In the genomic region with DNA sequence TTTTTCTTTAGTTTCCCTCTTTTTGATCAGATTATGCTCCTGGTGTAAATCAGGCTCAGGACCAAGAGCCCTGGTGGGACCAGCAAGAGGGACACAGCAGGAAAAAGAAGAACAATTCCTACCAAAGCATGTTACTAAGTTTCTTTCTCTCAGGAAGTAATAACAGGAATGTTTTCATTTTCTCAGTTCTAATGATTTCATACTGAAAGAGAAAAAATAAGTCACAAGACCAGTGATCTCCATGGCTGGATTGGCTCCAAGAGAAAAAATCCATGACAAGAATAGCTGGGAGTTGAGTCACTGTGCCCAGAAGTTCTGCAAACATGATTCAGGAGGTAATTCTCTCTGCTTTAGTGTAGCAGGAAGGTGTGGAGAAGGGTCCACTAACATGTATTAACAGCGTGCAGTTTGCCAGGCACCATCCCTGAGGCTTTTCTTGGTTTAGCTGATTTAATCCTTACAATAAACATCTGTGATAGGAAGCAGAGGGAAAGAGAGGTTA, we compare ENCODE assay signal across 1 cellular context.
TF ChIP-seq lines count a peak whose summit lies in the region.

No MANE protein-coding gene starts in this region.

TF ChIP-seq in IMR-90, 13 proteins besides CTCF, POLR2A, EP300 and RAD21 (continued from another document):
- TF ChIP-seq, protein P1, sequence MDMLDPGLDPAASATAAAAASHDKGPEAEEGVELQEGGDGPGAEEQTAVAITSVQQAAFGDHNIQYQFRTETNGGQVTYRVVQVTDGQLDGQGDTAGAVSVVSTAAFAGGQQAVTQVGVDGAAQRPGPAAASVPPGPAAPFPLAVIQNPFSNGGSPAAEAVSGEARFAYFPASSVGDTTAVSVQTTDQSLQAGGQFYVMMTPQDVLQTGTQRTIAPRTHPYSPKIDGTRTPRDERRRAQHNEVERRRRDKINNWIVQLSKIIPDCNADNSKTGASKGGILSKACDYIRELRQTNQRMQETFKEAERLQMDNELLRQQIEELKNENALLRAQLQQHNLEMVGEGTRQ (IDR thresholded peaks at IDR 0.05; ENCODE audit: low read depth, low read length), result 0 out of 2 replicates have a peak, but pooled peaks have one; percentile 30
- TF ChIP-seq MAFK (IDR thresholded peaks at IDR 0.05; ENCODE audit: low read depth, low read length) (no peak), CHD1 (IDR thresholded peaks at IDR 0.05; ENCODE audit: low read depth, low read length) (no peak), MXI1 (IDR thresholded peaks at IDR 0.05; ENCODE audit: borderline replicate concordance, low read depth, low read length) (no peak), NFE2L2 (IDR thresholded peaks at IDR 0.05; ENCODE audit: low read depth, low read length) (no peak), BHLHE40 (IDR thresholded peaks at IDR 0.05; ENCODE audit: low read depth, low read length) (peak; percentile 29; the same call in 1 of the 2 replicates), RCOR1 (IDR thresholded peaks at IDR 0.05; ENCODE audit: insufficient replicate concordance, low read length) (no peak), FOS (IDR thresholded peaks at IDR 0.05; ENCODE audit: low read depth, low read length) (peak; percentile 74), RFX5 (IDR thresholded peaks at IDR 0.05; ENCODE audit: low read depth, low read length) (no peak), SMC3 (IDR thresholded peaks at IDR 0.05; ENCODE audit: low read depth, low read length) (no peak)
TF ChIP-seq in IMR-90: peak in this region for 3.
